ENCODE assay signal across 9 cellular contexts in the genomic region with DNA sequence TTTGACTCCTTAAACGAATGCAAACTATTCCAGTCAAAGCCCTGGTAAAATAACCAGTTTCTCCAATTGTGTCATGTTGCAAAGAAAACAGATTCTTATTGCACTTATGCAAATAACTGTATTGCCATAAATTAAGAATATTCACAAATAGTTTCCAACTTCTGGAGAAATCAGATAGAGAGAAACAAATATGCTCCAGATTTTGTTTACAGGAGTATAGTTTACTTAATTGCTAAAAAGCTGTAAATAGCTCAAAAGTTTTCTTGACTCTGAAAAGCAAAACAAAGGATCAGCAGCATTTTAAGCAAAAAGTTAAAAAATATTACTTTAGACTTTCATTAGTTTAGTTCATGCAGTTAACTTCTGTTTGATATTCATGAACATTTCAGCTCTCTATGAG.
"Had no signal": no experiment of that assay in that cellular context is flagged by ENCODE, and none has a peak within 500 bp of the region (broad histone marks: within the 10 kb centered on the region; RNA-seq: fewer than 3 reads in every experiment).

No MANE protein-coding gene starts in this region.

- H3K4me3 ChIP-seq: GM23248, HAP-1, K562 had no signal

- H3K4me1 ChIP-seq: HAP-1 had no signal

- H3K27ac ChIP-seq: GM23248 had no signal

- FAIRE-seq: HTR-8/SVneo, K562 had no signal

- H3K36me3 ChIP-seq: HAP-1 had no signal

- ATAC-seq: HCT116, K562 had no signal

- DNase-seq: GM23248, GOT3, H7, IMR-90, KG1 had no signal

- H3K9me3 ChIP-seq: HAP-1 had no signal
